Comparison of ENCODE assay signal across 30 cellular contexts in the genomic region with DNA sequence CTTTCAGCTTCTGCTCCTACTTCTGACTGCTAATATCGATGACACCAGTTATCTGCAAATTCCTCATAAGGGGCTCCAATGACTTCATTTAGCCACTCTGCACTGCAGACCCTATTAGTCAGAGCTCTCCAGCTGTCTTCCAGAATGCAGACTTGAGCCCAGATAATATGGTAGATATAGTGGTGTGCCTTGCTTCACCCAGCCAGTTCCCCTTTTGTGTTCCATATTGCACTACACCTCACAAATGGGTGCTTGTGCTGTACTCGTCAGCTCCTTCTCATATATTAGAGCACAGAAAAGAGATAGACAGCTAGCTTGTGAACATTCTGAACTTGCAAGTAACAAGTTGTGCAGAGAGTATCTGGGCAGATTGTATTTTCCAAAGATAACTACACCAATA.
"Had no signal": no experiment of that assay in that cellular context is flagged by ENCODE, and none has a peak within 500 bp of the region (broad histone marks: within the 10 kb centered on the region; RNA-seq: fewer than 3 reads in every experiment).

No MANE protein-coding gene starts in this region.

- ATAC-seq: esophagus mucosa; gastroesophageal sphincter; heart right ventricle; left cardiac atrium; left lung; mucosa of descending colon; naive thymus-derived CD8-positive, alpha-beta T cell; psoas muscle; right cardiac atrium; stimulated activated naive B cell treated with anti-CD40 and anti-IgM and Interleukin-4, amounts not matched to agents 10 μg/mL and 1 μg/mL and 100 μg/mL, for 72 hours had no signal

- H3K4me3 ChIP-seq: colonic mucosa, gastroesophageal sphincter, heart right ventricle, left lung, mucosa of descending colon, psoas muscle, sigmoid colon, skin epidermis, spleen, thoracic aorta, tibial nerve, upper lobe of left lung, uterus had no signal

- H3K4me1 Mint-ChIP-seq: naive thymus-derived CD8-positive, alpha-beta T cell; nephron progenitor cell; stimulated activated naive B cell treated with anti-CD40 and anti-IgM and Interleukin-4, amounts not matched to agents 10 μg/mL and 1 μg/mL and 100 μg/mL, for 72 hours had no signal

- H3K4me3 Mint-ChIP-seq: dendritic cell treated with granulocyte-macrophage colony-stimulating factor and Interleukin-4, amounts not matched to agents 40 ng/mL and 50 ng/mL, for 4 days; endodermal cell; mesothelial cell of epicardium; naive thymus-derived CD8-positive, alpha-beta T cell; nephron progenitor cell; stimulated activated naive B cell treated with anti-CD40 and anti-IgM and Interleukin-4, amounts not matched to agents 10 μg/mL and 1 μg/mL and 100 μg/mL, for 72 hours; stimulated activated naive CD8-positive, alpha-beta T cell treated with anti-CD3 and anti-CD28 coated beads, Interleukin-15, Interleukin-2, amounts not matched to agents 100 ng/mL and 50 ng/mL, for 24 hours had no signal

- DNase-seq: colonic mucosa; effector CD8-positive, alpha-beta T cell; endodermal cell; foreskin fibroblast; glutamatergic neuron; heart right ventricle; hippocampal formation; left cardiac atrium; left lung; mesenchymal stem cell; mucosa of descending colon; naive thymus-derived CD8-positive, alpha-beta T cell; nephron progenitor cell; nucleus accumbens; psoas muscle; right cardiac atrium; sigmoid colon; spleen; stimulated activated naive B cell treated with anti-CD40 and anti-IgM and Interleukin-4, amounts not matched to agents 10 μg/mL and 1 μg/mL and 100 μg/mL, for 72 hours; upper lobe of left lung; uterus had no signal

- H3K9me3 Mint-ChIP-seq: dendritic cell treated with granulocyte-macrophage colony-stimulating factor and Interleukin-4, amounts not matched to agents 40 ng/mL and 50 ng/mL, for 4 days; mesothelial cell of epicardium; naive thymus-derived CD8-positive, alpha-beta T cell; nephron progenitor cell; stimulated activated naive B cell treated with anti-CD40 and anti-IgM and Interleukin-4, amounts not matched to agents 10 μg/mL and 1 μg/mL and 100 μg/mL, for 72 hours; stimulated activated naive CD8-positive, alpha-beta T cell treated with anti-CD3 and anti-CD28 coated beads, Interleukin-15, Interleukin-2, amounts not matched to agents 100 ng/mL and 50 ng/mL, for 24 hours had no signal

- H3K36me3 Mint-ChIP-seq: mesothelial cell of epicardium; naive thymus-derived CD8-positive, alpha-beta T cell; stimulated activated naive B cell treated with anti-CD40 and anti-IgM and Interleukin-4, amounts not matched to agents 10 μg/mL and 1 μg/mL and 100 μg/mL, for 72 hours had no signal

- FAIRE-seq: islet of Langerhans had no signal

- H3K27ac Mint-ChIP-seq: dendritic cell treated with granulocyte-macrophage colony-stimulating factor and Interleukin-4, amounts not matched to agents 40 ng/mL and 50 ng/mL, for 4 days; endodermal cell; mesothelial cell of epicardium; naive thymus-derived CD8-positive, alpha-beta T cell; nephron progenitor cell; stimulated activated naive B cell treated with anti-CD40 and anti-IgM and Interleukin-4, amounts not matched to agents 10 μg/mL and 1 μg/mL and 100 μg/mL, for 72 hours; stimulated activated naive CD8-positive, alpha-beta T cell treated with anti-CD3 and anti-CD28 coated beads, Interleukin-15, Interleukin-2, amounts not matched to agents 100 ng/mL and 50 ng/mL, for 24 hours had no signal
